In the genomic region with DNA sequence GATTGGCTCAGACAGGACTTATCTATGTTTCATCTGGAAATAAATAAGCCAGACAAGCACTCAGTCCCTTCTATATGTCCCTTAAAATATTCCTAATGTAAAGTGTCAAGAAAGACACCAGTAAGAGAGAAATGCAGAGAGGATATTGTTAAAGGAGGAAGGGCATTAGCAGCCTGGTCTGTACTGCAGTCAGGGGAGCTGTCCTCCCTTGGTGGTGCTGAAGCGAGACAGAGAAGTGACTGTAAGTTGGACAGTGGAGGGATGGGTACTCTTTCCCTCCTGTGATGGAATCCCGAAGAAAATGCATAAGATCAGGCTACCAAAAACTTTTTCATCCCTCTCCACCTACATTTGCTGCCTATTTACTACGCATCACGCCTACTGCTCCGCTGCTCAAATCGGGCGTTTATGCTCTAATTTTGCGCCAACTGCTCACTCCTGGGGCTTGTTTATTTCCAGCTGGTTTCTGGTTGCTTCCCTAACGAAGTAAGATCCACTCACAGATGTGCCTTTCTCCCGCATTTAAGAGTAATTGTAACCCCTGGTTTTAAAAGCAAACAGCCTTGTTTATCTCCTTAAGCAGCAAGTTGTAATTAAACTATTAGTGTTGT, we compare ENCODE assay signal across 9 cellular contexts. TPM values are rescaled to one million over a fixed set of nuclear protein-coding genes. Genes with fewer than 3 reads are reported as not detected.
DNase-seq lines count a peak whose midpoint lies in the region; FAIRE-seq and TF ChIP-seq lines count a peak whose summit lies in the region.
"Had no signal": no experiment of that assay in that cellular context is flagged by ENCODE, and none has a peak within 500 bp of the region (broad histone marks: within the 10 kb centered on the region; RNA-seq: fewer than 3 reads in every experiment).

No MANE protein-coding gene starts in this region.

- no peaks in the 10 kb centered on the region for H3K36me3 ChIP-seq in bronchial epithelial cell (ENCODE audit: control insufficient read depth, insufficient read depth, low read length)

- H3K27me3 ChIP-seq in bronchial epithelial cell (ENCODE audit: control insufficient read depth, insufficient read depth, low read length), result peaks cover 17% of the 10 kb centered on the region

- no peak overlapping the region for H3K4me3 ChIP-seq in bronchial epithelial cell (ENCODE audit: low read depth, low read length)
- H3K4me3 ChIP-seq: PC-9 had no signal

- FAIRE-seq in bronchial epithelial cell (lab: Jason Lieb, UNC), result peak; percentile 77

- DNase-seq in DMS 273 (lab: John Stamatoyannopoulos, UW; ENCODE audit: unreplicated experiment), result peak; percentile 37
- no peak for DNase-seq in DMS 273 treated with DMSO at 0.1 percent for 48 hours (lab: John Stamatoyannopoulos, UW)
- DNase-seq in bronchial epithelial cell (ENCODE audit: low read depth), result peak; percentile 34
- peak; percentile 30 for DNase-seq in medulla oblongata (ENCODE audit: extremely low spot score)
- no peak for DNase-seq in NCI-H2081 (lab: John Stamatoyannopoulos, UW)
- DNase-seq in occipital lobe (lab: John Stamatoyannopoulos, UW), result no peak
- DNase-seq in NCI-H1694 (lab: John Stamatoyannopoulos, UW), result no peak

- TF ChIP-seq CTCF in bronchial epithelial cell (IDR thresholded peaks at IDR 0.05; ENCODE audit: insufficient read depth, low read length, severe bottlenecking), result no peak

TF ChIP-seq in PFSK-1, 5 proteins besides CTCF, POLR2A, EP300 and RAD21:
- TF ChIP-seq, protein P1, sequence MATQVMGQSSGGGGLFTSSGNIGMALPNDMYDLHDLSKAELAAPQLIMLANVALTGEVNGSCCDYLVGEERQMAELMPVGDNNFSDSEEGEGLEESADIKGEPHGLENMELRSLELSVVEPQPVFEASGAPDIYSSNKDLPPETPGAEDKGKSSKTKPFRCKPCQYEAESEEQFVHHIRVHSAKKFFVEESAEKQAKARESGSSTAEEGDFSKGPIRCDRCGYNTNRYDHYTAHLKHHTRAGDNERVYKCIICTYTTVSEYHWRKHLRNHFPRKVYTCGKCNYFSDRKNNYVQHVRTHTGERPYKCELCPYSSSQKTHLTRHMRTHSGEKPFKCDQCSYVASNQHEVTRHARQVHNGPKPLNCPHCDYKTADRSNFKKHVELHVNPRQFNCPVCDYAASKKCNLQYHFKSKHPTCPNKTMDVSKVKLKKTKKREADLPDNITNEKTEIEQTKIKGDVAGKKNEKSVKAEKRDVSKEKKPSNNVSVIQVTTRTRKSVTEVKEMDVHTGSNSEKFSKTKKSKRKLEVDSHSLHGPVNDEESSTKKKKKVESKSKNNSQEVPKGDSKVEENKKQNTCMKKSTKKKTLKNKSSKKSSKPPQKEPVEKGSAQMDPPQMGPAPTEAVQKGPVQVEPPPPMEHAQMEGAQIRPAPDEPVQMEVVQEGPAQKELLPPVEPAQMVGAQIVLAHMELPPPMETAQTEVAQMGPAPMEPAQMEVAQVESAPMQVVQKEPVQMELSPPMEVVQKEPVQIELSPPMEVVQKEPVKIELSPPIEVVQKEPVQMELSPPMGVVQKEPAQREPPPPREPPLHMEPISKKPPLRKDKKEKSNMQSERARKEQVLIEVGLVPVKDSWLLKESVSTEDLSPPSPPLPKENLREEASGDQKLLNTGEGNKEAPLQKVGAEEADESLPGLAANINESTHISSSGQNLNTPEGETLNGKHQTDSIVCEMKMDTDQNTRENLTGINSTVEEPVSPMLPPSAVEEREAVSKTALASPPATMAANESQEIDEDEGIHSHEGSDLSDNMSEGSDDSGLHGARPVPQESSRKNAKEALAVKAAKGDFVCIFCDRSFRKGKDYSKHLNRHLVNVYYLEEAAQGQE (IDR thresholded peaks at IDR 0.05; ENCODE audit: insufficient read depth in 1 of 2, low read depth in 2 of 2, low read length in 2 of 2), result peak; percentile 92 to 98
- no peak for TF ChIP-seq POLR2AphosphoS5 (IDR thresholded peaks at IDR 0.05; ENCODE audit: low read depth, low read length)
TF ChIP-seq in PFSK-1: peak in this region for 1.

RNA-seq across cellular contexts. Expression of gene PHACTR1, which starts 35.2 kb away (rescaled TPM):
- polyA plus RNA-seq in PFSK-1 (2012; ENCODE audit: insufficient read length, low read depth), result 0.41 TPM
- under 0.01 and 0.38 TPM in 2 replicates for total RNA-seq in bronchial epithelial cell
- 40.7 TPM for total RNA-seq in occipital lobe
- total RNA-seq: PC-9 had no signal

Comparison
In these comparisons a context has a peak if more than half of its experiments do, and no peak if none do; other contexts are left out.
1. DNase-seq: peak in DMS 273 (single experiment), bronchial epithelial cell (single experiment) and medulla oblongata (single experiment); none in DMS 273 treated with DMSO at 0.1 percent for 48 hours (single experiment), NCI-H2081 (0 of 2), occipital lobe (single experiment) and NCI-H1694 (single experiment).
2. RNA of gene PHACTR1, which starts 35.2 kb away (total RNA-seq): 40.7 TPM in occipital lobe (single experiment); under 0.01 to 0.38 TPM in bronchial epithelial cell; every median in the first group is over 10 times any median in the second.